1 cellular context compared by ENCODE assay signal in the genomic region with DNA sequence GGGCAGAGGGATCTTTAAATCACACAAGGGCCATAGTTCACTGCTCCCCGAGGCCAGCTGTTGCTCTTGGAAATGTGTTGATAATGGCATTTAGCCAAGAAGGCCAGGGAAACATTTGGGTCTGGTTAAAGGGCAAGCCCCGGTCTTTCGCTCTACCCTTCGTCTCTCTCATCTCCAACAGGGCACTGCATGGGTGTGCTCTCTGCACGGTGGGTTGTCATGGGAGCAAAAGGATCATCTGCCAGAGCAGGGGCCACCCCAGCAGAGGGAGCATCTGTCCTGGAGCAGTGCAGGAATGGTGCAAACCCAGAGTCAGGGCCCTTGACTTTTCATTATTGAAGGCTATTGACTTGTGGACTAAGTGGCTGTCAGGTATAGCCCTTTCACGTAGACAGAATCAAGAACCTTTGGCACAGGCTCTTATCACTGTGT.
A peak's percentile ranks its signal among the peaks of the same experiment; 100 is the strongest.
TF ChIP-seq lines count a peak whose summit lies in the region.

No MANE protein-coding gene starts in this region.

TF ChIP-seq in HepG2, 621 proteins besides CTCF, POLR2A, EP300 and RAD21 (continued from another document):
- TF ChIP-seq ZFX (CRISPR knock-in tag; IDR thresholded peaks at IDR 0.05; ENCODE audit: low read depth) (0 out of 2 replicates have a peak, but pooled peaks have one; percentile 17), SRSF1 (optimal IDR thresholded peaks at IDR 0.05; ENCODE audit: low read depth, low read length) (no peak), LCORL (IDR thresholded peaks at IDR 0.05) (no peak), LCORL (CRISPR knock-in tag; IDR thresholded peaks at IDR 0.05) (peak; percentile 87), CEBPG (CRISPR knock-in tag; IDR thresholded peaks at IDR 0.05) (0 out of 2 replicates have a peak, but pooled peaks have one; percentile 15), RFX3 (CRISPR knock-in tag; IDR thresholded peaks at IDR 0.05) (peak; percentile 68), POGZ (CRISPR knock-in tag; IDR thresholded peaks at IDR 0.05) (0 out of 2 replicates have a peak, but pooled peaks have one; percentile 43), BCL6 (CRISPR knock-in tag; IDR thresholded peaks at IDR 0.05) (peak; percentile 72), ZNF614 (CRISPR knock-in tag; IDR thresholded peaks at IDR 0.05; ENCODE audit: borderline replicate concordance) (peak; percentile 19; the same call in 1 of the 2 replicates), PLRG1 (conservative IDR thresholded peaks at IDR 0.05) (no peak), RARA (CRISPR knock-in tag; IDR thresholded peaks at IDR 0.05) (peak; percentile 73), HDAC1 (CRISPR knock-in tag; IDR thresholded peaks at IDR 0.05) (peak; percentile 68)
- TF ChIP-seq, protein P1, sequence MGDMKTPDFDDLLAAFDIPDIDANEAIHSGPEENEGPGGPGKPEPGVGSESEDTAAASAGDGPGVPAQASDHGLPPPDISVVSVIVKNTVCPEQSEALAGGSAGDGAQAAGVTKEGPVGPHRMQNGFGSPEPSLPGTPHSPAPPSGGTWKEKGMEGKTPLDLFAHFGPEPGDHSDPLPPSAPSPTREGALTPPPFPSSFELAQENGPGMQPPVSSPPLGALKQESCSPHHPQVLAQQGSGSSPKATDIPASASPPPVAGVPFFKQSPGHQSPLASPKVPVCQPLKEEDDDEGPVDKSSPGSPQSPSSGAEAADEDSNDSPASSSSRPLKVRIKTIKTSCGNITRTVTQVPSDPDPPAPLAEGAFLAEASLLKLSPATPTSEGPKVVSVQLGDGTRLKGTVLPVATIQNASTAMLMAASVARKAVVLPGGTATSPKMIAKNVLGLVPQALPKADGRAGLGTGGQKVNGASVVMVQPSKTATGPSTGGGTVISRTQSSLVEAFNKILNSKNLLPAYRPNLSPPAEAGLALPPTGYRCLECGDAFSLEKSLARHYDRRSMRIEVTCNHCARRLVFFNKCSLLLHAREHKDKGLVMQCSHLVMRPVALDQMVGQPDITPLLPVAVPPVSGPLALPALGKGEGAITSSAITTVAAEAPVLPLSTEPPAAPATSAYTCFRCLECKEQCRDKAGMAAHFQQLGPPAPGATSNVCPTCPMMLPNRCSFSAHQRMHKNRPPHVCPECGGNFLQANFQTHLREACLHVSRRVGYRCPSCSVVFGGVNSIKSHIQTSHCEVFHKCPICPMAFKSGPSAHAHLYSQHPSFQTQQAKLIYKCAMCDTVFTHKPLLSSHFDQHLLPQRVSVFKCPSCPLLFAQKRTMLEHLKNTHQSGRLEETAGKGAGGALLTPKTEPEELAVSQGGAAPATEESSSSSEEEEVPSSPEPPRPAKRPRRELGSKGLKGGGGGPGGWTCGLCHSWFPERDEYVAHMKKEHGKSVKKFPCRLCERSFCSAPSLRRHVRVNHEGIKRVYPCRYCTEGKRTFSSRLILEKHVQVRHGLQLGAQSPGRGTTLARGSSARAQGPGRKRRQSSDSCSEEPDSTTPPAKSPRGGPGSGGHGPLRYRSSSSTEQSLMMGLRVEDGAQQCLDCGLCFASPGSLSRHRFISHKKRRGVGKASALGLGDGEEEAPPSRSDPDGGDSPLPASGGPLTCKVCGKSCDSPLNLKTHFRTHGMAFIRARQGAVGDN (CRISPR knock-in tag; IDR thresholded peaks at IDR 0.05), result peak; percentile 26; the same call in 1 of the 2 replicates
